Comparison of ENCODE assay signal across 8 cellular contexts in genomic region chr17:21214015-21214776, GRCh38. TPM values are rescaled to one million over a fixed set of nuclear protein-coding genes. Genes with fewer than 3 reads are reported as not detected.
DNase-seq lines count a peak whose midpoint lies in the region; ATAC-seq and TF ChIP-seq lines count a peak whose summit lies in the region.

Gene TMEM11, minus strand, starts transcription at chr17:21214161. Its CDS starts 9 bp downstream, at chr17:21214152.

- H3K27ac Mint-ChIP-seq in CD14-positive monocyte, result peak within 1 kb of the TSS; percentile 90 to 98 (median 97)

- H3K36me3 Mint-ChIP-seq in CD14-positive monocyte, result peaks cover 15 to 30% of the 10 kb centered on the region in 2 donors

- intact Hi-C loops in CD14-positive monocyte (cut with micrococcal nuclease), result loop anchor here (5.0 kb wide), 4 partner anchors 38 to 172 kb away; partner anchors contain the start of genes NATD1 (in 2 of the 2), DHRS7B (in 1 of the 2) and USP22 (in 1 of the 2)

- peak; percentile 20 for TF ChIP-seq CTCF in CD14-positive monocyte (IDR thresholded peaks at IDR 0.05)

- peaks cover 69% of the 10 kb centered on the region for H3K4me1 Mint-ChIP-seq in CD14-positive monocyte

- peak; percentile 95 for DNase-seq in CD14-positive monocyte (ENCODE audit: low spot score)
- DNase-seq in NCI-H69 (lab: John Stamatoyannopoulos, UW), result peak; percentile 94
- peak; percentile 92 for DNase-seq in activated CD4-positive, alpha-beta T cell treated with anti-CD3 and anti-CD28 coated beads, Interleukin-2, amount 50 U/mL, for 1 hour
- DNase-seq in cortex of kidney (lab: John Stamatoyannopoulos, UW), result peak; percentile 74
- peak; percentile 96 for DNase-seq in left lobe of liver (ENCODE audit: low spot score)
- peak; percentile 96 for DNase-seq in stimulated activated CD4-positive, alpha-beta T cell treated with anti-CD3 and anti-CD28 coated beads, Interleukin-2, amount 100 ng/mL, for 24 hours

- ATAC-seq in GM19372 (IDR thresholded peaks at IDR 0.05; ENCODE audit: low read depth, unreplicated experiment) (peak; percentile 84), HG03521 (IDR thresholded peaks at IDR 0.05; ENCODE audit: unreplicated experiment) (peak; percentile 84), left lobe of liver (peak; percentile 93)

- H3K4me3 Mint-ChIP-seq in CD14-positive monocyte, result peak within 1 kb of the TSS; percentile 87 to 97

- no peaks in the 10 kb centered on the region for H3K27me3 Mint-ChIP-seq in CD14-positive monocyte (ENCODE audit: low read depth in 3 of 3)

- peaks cover 0 to 2% (median 0%) of the 10 kb centered on the region in 7 donors for H3K9me3 Mint-ChIP-seq in CD14-positive monocyte

RNA-seq across cellular contexts. Expression of gene TMEM11, which starts in this region (rescaled TPM):
- polyA plus RNA-seq in CD14-positive monocyte, result 10 to 100 TPM; 59.5 to 68.1 TPM
- 9.3 TPM for total RNA-seq in left lobe of liver

Comparison
In these comparisons a context has a peak if more than half of its experiments do, and no peak if none do; other contexts are left out.
1. Peak in every context shown above with its lines: DNase-seq and ATAC-seq.